Comparison of ENCODE assay signal across 20 cellular contexts in the genomic region with DNA sequence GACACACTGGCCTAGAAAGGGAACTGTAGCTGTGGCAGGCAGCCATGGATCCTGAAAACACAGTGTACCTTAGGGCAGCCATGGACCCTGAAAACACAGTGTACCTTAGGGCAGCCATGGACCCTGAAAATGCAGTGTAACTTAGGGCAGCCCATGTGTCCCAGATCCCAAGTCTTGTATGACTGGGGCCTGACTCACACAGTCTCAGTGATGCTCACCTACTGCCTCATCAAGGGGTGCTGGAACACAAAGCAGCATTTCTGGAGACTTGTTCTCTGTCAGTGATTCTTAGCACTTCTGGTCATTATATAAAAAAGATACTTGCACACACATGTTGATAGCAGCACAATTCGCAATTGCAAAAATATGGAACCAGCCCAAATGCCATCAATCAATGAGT.
"Had no signal": no experiment of that assay in that cellular context is flagged by ENCODE, and none has a peak within 500 bp of the region (broad histone marks: within the 10 kb centered on the region; RNA-seq: fewer than 3 reads in every experiment).

No MANE protein-coding gene starts in this region.

- H3K4me3 ChIP-seq: dorsolateral prefrontal cortex, lower lobe of right lung, pancreas, right lobe of liver, smooth muscle cell, thoracic aorta had no signal

- H3K4me2 ChIP-seq: smooth muscle cell had no signal

- H3K4me1 ChIP-seq: lower lobe of right lung, pancreas, right lobe of liver had no signal

- H3K27me3 ChIP-seq: dorsolateral prefrontal cortex, neutrophil, pancreas, right lobe of liver had no signal

- H3K27ac ChIP-seq: dorsolateral prefrontal cortex, lower lobe of right lung, neutrophil, pancreas, right lobe of liver, thoracic aorta had no signal

- DNase-seq: activated CD4-positive, alpha-beta memory T cell treated with anti-CD3 and anti-CD28 coated beads, Interleukin-2, amount 10 ng/mL, durations not matched to agents 7 days and 5 days; activated CD4-positive, alpha-beta T cell treated with anti-CD3 and anti-CD28 coated beads for 48 hours; activated CD4-positive, CD25-positive, alpha-beta regulatory T cell; activated CD8-positive, alpha-beta memory T cell treated with anti-CD3 and anti-CD28 coated beads, Interleukin-2, amount 10 ng/mL, durations not matched to agents 7 days and 5 days; activated naive CD4-positive, alpha-beta T cell; activated naive CD8-positive, alpha-beta T cell treated with anti-CD3 and anti-CD28 coated beads for 36 hours; amygdala; dorsolateral prefrontal cortex; left colon; lower lobe of right lung; pancreas; right lobe of liver; stimulated activated CD4-positive, alpha-beta T cell treated with anti-CD3 and anti-CD28 coated beads, Interleukin-4, amount 100 ng/mL, for 4 hours; stimulated activated naive B cell treated with anti-CD40 and anti-IgM and Interleukin-4, amounts not matched to agents 10 μg/mL and 1 μg/mL and 100 μg/mL, for 72 hours; T-helper 1 cell; T-helper 9 cell had no signal

- H3K36me3 ChIP-seq: lower lobe of right lung, neutrophil, pancreas, right lobe of liver, thoracic aorta had no signal

- FAIRE-seq: pancreas had no signal

- H3K9me3 ChIP-seq: lower lobe of right lung, neutrophil, pancreas, right lobe of liver, thoracic aorta had no signal

- ATAC-seq: activated CD8-positive, alpha-beta memory T cell treated with anti-CD3 and anti-CD28 coated beads, Interleukin-2, amount 10 ng/mL, durations not matched to agents 7 days and 5 days; left colon; lower lobe of right lung; natural killer cell treated with Interleukin-12 subunit alpha and Interleukin-12 subunit beta and Interleukin-15 and Interleukin-18, amount 100 ng/mL, for 72 hours; pancreas; right lobe of liver; stimulated activated naive B cell treated with anti-CD40 and anti-IgM and Interleukin-4, amounts not matched to agents 10 μg/mL and 1 μg/mL and 100 μg/mL, for 72 hours had no signal
